8 cellular contexts compared by ENCODE assay signal in the genomic region with DNA sequence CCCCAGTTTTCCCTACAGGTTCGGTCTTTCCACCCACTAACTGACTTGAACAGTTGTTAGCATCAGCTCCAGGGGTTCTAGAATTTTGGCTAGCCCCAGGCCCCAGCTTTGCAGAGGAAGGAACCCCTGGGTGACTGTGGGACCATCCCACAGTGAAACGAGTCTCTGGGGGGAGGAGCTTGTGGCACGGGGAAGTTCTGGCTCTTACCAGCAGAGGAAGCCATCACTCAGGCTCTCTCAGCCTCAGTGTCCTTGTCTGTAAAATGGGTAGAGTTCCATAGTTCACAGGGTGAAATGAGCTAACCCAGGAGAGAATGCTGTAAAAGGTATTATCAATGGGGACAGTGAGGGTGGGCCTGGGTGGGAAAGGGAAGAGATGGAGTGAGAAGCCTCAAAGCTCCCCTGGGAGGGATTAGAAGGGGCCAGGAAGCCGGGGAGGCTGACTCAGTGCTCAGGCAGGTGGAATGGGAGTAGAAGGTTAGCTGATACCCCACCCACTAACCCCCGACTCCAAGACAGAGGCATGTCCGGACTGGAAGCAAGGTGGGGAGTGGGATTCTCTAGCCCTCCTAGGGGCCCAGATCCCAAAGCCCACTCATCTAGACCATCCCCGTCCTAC. TPM values are rescaled to one million over a fixed set of nuclear protein-coding genes. Genes with fewer than 3 reads are reported as not detected.
DNase-seq lines count a peak whose midpoint lies in the region; ATAC-seq and TF ChIP-seq lines count a peak whose summit lies in the region.

No MANE protein-coding gene starts in this region.

- TF ChIP-seq CTCF in GM23338 (conservative IDR thresholded peaks at IDR 0.05; ENCODE audit: low read depth in 2 of 2), result 0 out of 4 replicates have a peak, but pooled peaks of 1 of the 2 experiments have one; percentile 14
- TF ChIP-seq CTCF in SK-N-SH (IDR thresholded peaks at IDR 0.05), result peak; percentile 26
- no peak for TF ChIP-seq CTCF in left ventricle myocardium inferior (IDR thresholded peaks at IDR 0.05; ENCODE audit: borderline replicate concordance)
- TF ChIP-seq CTCF in spleen (IDR thresholded peaks at IDR 0.05 in 8 of 11, conservative IDR thresholded peaks at IDR 0.05 in 3 of 11), result no peak
- no peak for TF ChIP-seq CTCF in GM20000 (IDR thresholded peaks at IDR 0.05; ENCODE audit: extremely low read depth, missing control alignments)

- ATAC-seq in GM23338, result peak; percentile 3

- POLR2A ChIA-PET in SK-N-SH (lab: Yijun Ruan, JAX), result interaction anchor here (0.7 to 4.3 kb wide), 11 partner anchors 9 to 110 kb away, joined by 3 to 26 read pairs (median 5); a partner anchor contains a TSS
- POLR2A ChIA-PET in activated CD4-positive, alpha-beta memory T cell treated with anti-CD3 and anti-CD28 coated beads for 36 hours (lab: Charles Lee), result no interaction called here

- no peak for TF ChIP-seq POLR2A in spleen (IDR thresholded peaks at IDR 0.05)

- peak overlapping the region; percentile 46 for H3K9ac ChIP-seq in SK-N-SH

- H3K9me3 ChIP-seq in SK-N-SH (no peaks in the 10 kb centered on the region), left ventricle myocardium inferior (replicated peaks) (no peaks in the 10 kb centered on the region), spleen (no peaks in the 10 kb centered on the region)

- intact Hi-C loops in left ventricle myocardium inferior (cut with micrococcal nuclease) (no loop called here), spleen (cut with DNase I; ENCODE audit: low total_unique reads) (no loop called here)
- intact Hi-C loops in activated CD4-positive, alpha-beta memory T cell treated with anti-CD3 and anti-CD28 coated beads for 36 hours (cut with micrococcal nuclease), result no loop called here

- H3K27ac Mint-ChIP-seq in GM23338, result peak overlapping the region; percentile 95
- H3K27ac Mint-ChIP-seq in activated CD4-positive, alpha-beta memory T cell treated with anti-CD3 and anti-CD28 coated beads for 36 hours, result no peak overlapping the region

- H3K79me2 ChIP-seq in GM23338 (replicated peaks; ENCODE audit: insufficient read depth) (no peaks in the 10 kb centered on the region), SK-N-SH (ENCODE audit: insufficient read depth) (no peaks in the 10 kb centered on the region)

- H3K4me1 Mint-ChIP-seq in GM23338, result peaks cover 46% of the 10 kb centered on the region
- H3K4me1 Mint-ChIP-seq in activated CD4-positive, alpha-beta memory T cell treated with anti-CD3 and anti-CD28 coated beads for 36 hours (ENCODE audit: low read depth), result peaks cover 6% of the 10 kb centered on the region

- H3K27ac ChIP-seq in GM23338 (ENCODE audit: low read depth) (peak overlapping the region; percentile 94), SK-N-SH (ENCODE audit: low read depth in 2 of 2, low read length in 1 of 2) (peak overlapping the region; percentile 70 to 92), left ventricle myocardium inferior (replicated peaks) (peak overlapping the region; percentile 67), spleen (peak overlapping the region in 7 of 8 donors; percentile 46 to 75 (median 63))

- no peaks in the 10 kb centered on the region for H3K9me3 Mint-ChIP-seq in GM23338
- H3K9me3 Mint-ChIP-seq in activated CD4-positive, alpha-beta memory T cell treated with anti-CD3 and anti-CD28 coated beads for 36 hours, result no peaks in the 10 kb centered on the region

- peak overlapping the region; percentile 31 for H3K4me3 ChIP-seq in GM23338
- H3K4me3 ChIP-seq in SK-N-SH (ENCODE audit: low read depth in 2 of 2, low read length in 1 of 2), result peak overlapping the region in 1 of 2 experiments; percentile 4; a peak in 1 of 4 replicates
- peak overlapping the region; percentile 34 for H3K4me3 ChIP-seq in left ventricle myocardium inferior
- no peak overlapping the region for H3K4me3 ChIP-seq in spleen

- no peak for TF ChIP-seq RAD21 in SK-N-SH (IDR thresholded peaks at IDR 0.05; ENCODE audit: low read length)

- 19% methylated on average over 7 of the region's 7 CpGs for WGBS in SK-N-SH (ENCODE audit: low lambda C conversion rate)
- 40 to 77% (median 52%) methylated on average over 6 to 7 of the region's 7 CpGs for WGBS in spleen, 5 donors

- peaks cover 11% of the 10 kb centered on the region for H3K27me3 Mint-ChIP-seq in GM23338 (ENCODE audit: insufficient read depth, low read depth, poor library complexity)
- H3K27me3 Mint-ChIP-seq in activated CD4-positive, alpha-beta memory T cell treated with anti-CD3 and anti-CD28 coated beads for 36 hours, result peaks cover 2% of the 10 kb centered on the region

- H3F3A ChIP-seq in GM23338 (replicated peaks; ENCODE audit: low read depth), result peaks cover 10% of the 10 kb centered on the region
- peaks cover 5% of the 10 kb centered on the region for H3F3A ChIP-seq in SK-N-SH (replicated peaks; ENCODE audit: insufficient read depth)

- peak; percentile 37 for DNase-seq in GM23338 (ENCODE audit: low spot score)
- no peak for DNase-seq in SK-N-SH
- DNase-seq in left ventricle myocardium inferior, result no peak
- no peak for DNase-seq in spleen
- no peak for DNase-seq in cerebellum (ENCODE audit: low spot score)
- DNase-seq in activated CD4-positive, alpha-beta memory T cell treated with anti-CD3 and anti-CD28 coated beads for 36 hours, result no peak
- no peak for DNase-seq in activated gamma-delta T cell treated with Interleukin-2 at 50 U/mL for 16 hours
- DNase-seq in GM20000 (ENCODE audit: low spot score), result no peak

- peak overlapping the region; percentile 93; the same call in 1 of the 2 replicates for H2AFZ ChIP-seq in GM23338
- peak overlapping the region; percentile 82 for H2AFZ ChIP-seq in SK-N-SH (ENCODE audit: low read depth)

- H3K9me2 ChIP-seq in GM23338 (ENCODE audit: insufficient read depth) (no peaks in the 10 kb centered on the region), SK-N-SH (no peaks in the 10 kb centered on the region)

- no peaks in the 10 kb centered on the region for H3K36me3 Mint-ChIP-seq in GM23338 (ENCODE audit: low read depth)
- H3K36me3 Mint-ChIP-seq in activated CD4-positive, alpha-beta memory T cell treated with anti-CD3 and anti-CD28 coated beads for 36 hours, result no peaks in the 10 kb centered on the region

- no peak for TF ChIP-seq EP300 in SK-N-SH (IDR thresholded peaks at IDR 0.05; ENCODE audit: borderline replicate concordance in 1 of 2, low read depth in 1 of 2, low read length in 1 of 2)

- peak overlapping the region; percentile 74 for H3K4me2 ChIP-seq in GM23338
- peak overlapping the region; percentile 80 for H3K4me2 ChIP-seq in SK-N-SH

- H3K36me3 ChIP-seq in GM23338 (ENCODE audit: insufficient read depth) (no peaks in the 10 kb centered on the region), SK-N-SH (replicated peaks in 1 of 2; ENCODE audit: control insufficient read depth in 1 of 2, insufficient read depth in 2 of 2, low read length in 1 of 2) (no peaks in the 10 kb centered on the region), left ventricle myocardium inferior (no peaks in the 10 kb centered on the region), spleen (no peaks in the 10 kb centered on the region)

- H3K27me3 ChIP-seq in GM23338 (ENCODE audit: insufficient read depth) (no peaks in the 10 kb centered on the region), SK-N-SH (ENCODE audit: insufficient read depth) (no peaks in the 10 kb centered on the region), left ventricle myocardium inferior (ENCODE audit: low read depth) (no peaks in the 10 kb centered on the region), spleen (replicated peaks in 1 of 7) (peaks cover 0 to 16% (median 0%) of the 10 kb centered on the region in 7 donors)

- peak overlapping the region; percentile 51 for H3K4me3 Mint-ChIP-seq in GM23338
- no peak overlapping the region for H3K4me3 Mint-ChIP-seq in activated CD4-positive, alpha-beta memory T cell treated with anti-CD3 and anti-CD28 coated beads for 36 hours

- CTCF ChIA-PET in SK-N-SH (lab: Yijun Ruan, JAX), result interaction anchor here (0.8 to 6.1 kb wide), 15 partner anchors 15 to 857 kb away, joined by 3 to 49 read pairs (median 5); a partner anchor contains a TSS
- CTCF ChIA-PET in activated CD4-positive, alpha-beta memory T cell treated with anti-CD3 and anti-CD28 coated beads for 36 hours (lab: Charles Lee), result interaction anchor here (0.7 to 1.7 kb wide), 2 partner anchors 27 to 87 kb away, joined by 3 to 6 read pairs; no protein-coding TSS in a partner anchor

- H4K20me1 ChIP-seq in GM23338 (replicated peaks; ENCODE audit: insufficient read depth) (no peaks in the 10 kb centered on the region), SK-N-SH (ENCODE audit: insufficient read depth) (no peaks in the 10 kb centered on the region)

- peaks cover 35% of the 10 kb centered on the region for H3K4me1 ChIP-seq in GM23338 (ENCODE audit: insufficient read depth)
- H3K4me1 ChIP-seq in SK-N-SH (ENCODE audit: control insufficient read depth in 1 of 2, insufficient read depth in 2 of 2, low read depth in 1 of 2, low read length in 1 of 2), result peaks cover 23 to 41% of the 10 kb centered on the region in 2 experiments
- H3K4me1 ChIP-seq in left ventricle myocardium inferior, result peaks cover 27% of the 10 kb centered on the region
- H3K4me1 ChIP-seq in spleen, result peaks cover 0 to 29% (median 3%) of the 10 kb centered on the region in 6 donors

TF ChIP-seq in SK-N-SH, 30 proteins besides CTCF, POLR2A, EP300 and RAD21:
- TF ChIP-seq RCOR1 (IDR thresholded peaks at IDR 0.05; ENCODE audit: low read length), result peak; percentile 66
- TF ChIP-seq EZH2phosphoT487 (IDR thresholded peaks at IDR 0.05; ENCODE audit: borderline replicate concordance, low read depth), result no peak
- TF ChIP-seq MEF2A (IDR thresholded peaks at IDR 0.05; ENCODE audit: borderline replicate concordance, low read depth), result no peak

RNA-seq across cellular contexts. Expression of a gene that starts 30.9 kb away (rescaled TPM):
- 16.2 and 19.9 TPM in 2 replicates for total RNA-seq in GM23338 (2014; rRNA removed; shearing (Covaris generic))
- polyA plus RNA-seq in GM23338 (2016; fragmentation: Nextera tagmentation; extraction: Ambion mirVana), result 4.1 and 4.4 TPM in 2 replicates
- 23.7 and 28.3 TPM in 2 replicates for polyA plus RNA-seq in SK-N-SH (2012; rRNA removed)
- polyA plus RNA-seq in SK-N-SH (2012; cell fraction: cytosol; rRNA removed), result 16.3 and 24.6 TPM in 2 replicates
- 15.8 and 17.1 TPM in 2 replicates for polyA plus RNA-seq in SK-N-SH (2012; cell fraction: nucleus; rRNA removed)
- 34.0 TPM for total RNA-seq in left ventricle myocardium inferior
- 10 to 100 TPM; 31.9 to 69.6 (median 50.1) TPM for total RNA-seq in spleen
- 10 to 100 TPM in 2 of 3 donors, 1 to 10 TPM in 1; 7.9 to 14.0 (median 13.9) TPM for polyA plus RNA-seq in spleen
- 79.6 TPM for total RNA-seq in cerebellum
- total RNA-seq in activated CD4-positive, alpha-beta memory T cell treated with anti-CD3 and anti-CD28 coated beads for 36 hours, result 1 to 10 TPM; 1.6 to 1.7 TPM

Comparison
In these comparisons a context has a peak if more than half of its experiments do, and no peak if none do; other contexts are left out.
1. H3K4me3 ChIP-seq: peak in GM23338 (single experiment) and left ventricle myocardium inferior (single experiment); none in spleen (0 of 8).
2. Peak in every context shown above with its lines, with median percentiles within 50 percentile points of each other: H3K27ac ChIP-seq.